17 cellular contexts compared by ENCODE assay signal in the genomic region with DNA sequence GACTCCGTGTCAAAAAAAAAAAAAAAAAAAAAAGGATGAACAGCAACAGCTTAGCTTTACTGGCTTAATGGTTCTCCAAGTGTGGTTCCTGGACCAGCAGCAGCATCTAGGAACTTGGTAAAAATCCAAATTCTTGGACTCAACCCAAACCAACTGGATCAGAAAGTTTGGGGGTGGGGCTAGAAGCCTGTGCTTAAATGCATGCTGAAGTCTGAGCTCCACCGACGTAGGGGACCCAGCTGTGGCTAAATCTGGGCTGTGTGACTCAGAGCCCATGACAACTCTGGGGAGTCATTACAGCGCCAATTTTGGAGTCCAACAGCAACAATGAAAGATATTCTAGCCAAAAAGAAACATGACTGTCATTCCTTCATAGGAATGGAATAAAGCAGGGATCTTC. TPM values are rescaled to one million over a fixed set of nuclear protein-coding genes. Genes with fewer than 3 reads are reported as not detected.
DNase-seq lines count a peak whose midpoint lies in the region; ATAC-seq and TF ChIP-seq lines count a peak whose summit lies in the region.
"Had no signal": no experiment of that assay in that cellular context is flagged by ENCODE, and none has a peak within 500 bp of the region (broad histone marks: within the 10 kb centered on the region; RNA-seq: fewer than 3 reads in every experiment).

No MANE protein-coding gene starts in this region.

- H3K9me3 Mint-ChIP-seq in activated CD4-positive, alpha-beta T cell treated with anti-CD3 and anti-CD28 coated beads for 36 hours (ENCODE audit: low read depth) = no peaks in the 10 kb centered on the region
- H3K9me3 Mint-ChIP-seq in activated naive CD8-positive, alpha-beta T cell treated with anti-CD3 and anti-CD28 coated beads, Interleukin-2, amount 50 U/mL, for 24 hours = no peaks in the 10 kb centered on the region
- H3K9me3 Mint-ChIP-seq: effector memory CD8-positive, alpha-beta T cell; T-helper 1 cell treated with Interleukin-12 subunit alpha and Interleukin-12 subunit beta and Interleukin-4 antibody, amounts not matched to agents 30 μg/mL and 1 μg/mL, for 36 hours; type B pancreatic cell had no signal

- CTCF ChIA-PET in activated CD4-positive, alpha-beta T cell treated with anti-CD3 and anti-CD28 coated beads for 36 hours (lab: Charles Lee) = no interaction called here

- H3K27ac ChIP-seq in left ventricle myocardium inferior (replicated peaks) (peak overlapping the region; percentile 46), thoracic aorta (peak overlapping the region; percentile 27 to 68)
- H3K27ac ChIP-seq: body of pancreas had no signal

- H3K4me1 Mint-ChIP-seq in activated CD4-positive, alpha-beta T cell treated with anti-CD3 and anti-CD28 coated beads for 36 hours = no peaks in the 10 kb centered on the region
- peaks cover 3% of the 10 kb centered on the region for H3K4me1 Mint-ChIP-seq in activated naive CD8-positive, alpha-beta T cell treated with anti-CD3 and anti-CD28 coated beads, Interleukin-2, amount 50 U/mL, for 24 hours

- in situ Hi-C loops in HAP-1 (cut with MboI; ENCODE audit: low sequenced_read_pairs) = no loop called here

- POLR2A ChIA-PET in activated CD4-positive, alpha-beta T cell treated with anti-CD3 and anti-CD28 coated beads for 36 hours (lab: Charles Lee) = interaction anchor here (0.6 kb wide), 1 partner anchor 16 kb away, joined by 3 read pairs; no protein-coding TSS in a partner anchor

- H3K27me3 ChIP-seq in left ventricle myocardium inferior (ENCODE audit: low read depth) = peaks cover 9% of the 10 kb centered on the region
- no peaks in the 10 kb centered on the region for H3K27me3 ChIP-seq in thoracic aorta (replicated peaks; ENCODE audit: insufficient read depth)
- H3K27me3 ChIP-seq in HAP-1 (ENCODE audit: low read depth) = no peaks in the 10 kb centered on the region
- H3K27me3 ChIP-seq: body of pancreas had no signal

- H3K36me3 ChIP-seq in left ventricle myocardium inferior = no peaks in the 10 kb centered on the region
- no peaks in the 10 kb centered on the region for H3K36me3 ChIP-seq in thoracic aorta
- no peaks in the 10 kb centered on the region for H3K36me3 ChIP-seq in HAP-1 (replicated peaks)

- peak; percentile 23 for DNase-seq in activated CD4-positive, alpha-beta T cell treated with anti-CD3 and anti-CD28 coated beads for 36 hours
- no peak for DNase-seq in activated CD4-positive, alpha-beta T cell treated with anti-CD3 and anti-CD28 coated beads for 48 hours
- DNase-seq in astrocyte of the hippocampus (ENCODE audit: low read depth, low spot score) (peak; percentile 77), left ventricle myocardium inferior (peak; percentile 59), thoracic aorta (ENCODE audit: low spot score) (peak; percentile 80), HAP-1 (ENCODE audit: low spot score in 2 of 2) (no peak), activated gamma-delta T cell treated with Interleukin-2 at 50 U/mL for 16 hours (no peak)
- no peak for DNase-seq in activated naive CD8-positive, alpha-beta T cell treated with anti-CD3 and anti-CD28 coated beads, Interleukin-2, amount 50 U/mL, for 24 hours
- DNase-seq: 8988T; activated CD4-positive, alpha-beta T cell treated with anti-CD3 and anti-CD28 coated beads for 1 hour; activated T-cell treated with anti-CD3 and anti-CD28 coated beads, Interleukin-2, amount 50 U/mL, for 48 hours; effector memory CD8-positive, alpha-beta T cell; PC-3 had no signal

- no peak overlapping the region for H3K27ac Mint-ChIP-seq in activated CD4-positive, alpha-beta T cell treated with anti-CD3 and anti-CD28 coated beads for 36 hours
- H3K27ac Mint-ChIP-seq in activated naive CD8-positive, alpha-beta T cell treated with anti-CD3 and anti-CD28 coated beads, Interleukin-2, amount 50 U/mL, for 24 hours = no peak overlapping the region
- H3K27ac Mint-ChIP-seq: effector memory CD8-positive, alpha-beta T cell; T-helper 1 cell treated with Interleukin-12 subunit alpha and Interleukin-12 subunit beta and Interleukin-4 antibody, amounts not matched to agents 30 μg/mL and 1 μg/mL, for 36 hours; type B pancreatic cell had no signal

- H3K36me3 Mint-ChIP-seq in activated CD4-positive, alpha-beta T cell treated with anti-CD3 and anti-CD28 coated beads for 36 hours (ENCODE audit: low read depth) = no peaks in the 10 kb centered on the region
- no peaks in the 10 kb centered on the region for H3K36me3 Mint-ChIP-seq in activated naive CD8-positive, alpha-beta T cell treated with anti-CD3 and anti-CD28 coated beads, Interleukin-2, amount 50 U/mL, for 24 hours (ENCODE audit: low read depth)
- H3K36me3 Mint-ChIP-seq: type B pancreatic cell had no signal

- H3K4me1 ChIP-seq in left ventricle myocardium inferior (no peaks in the 10 kb centered on the region), thoracic aorta (ENCODE audit: control insufficient read depth in 1 of 2, low read depth in 2 of 2) (no peaks in the 10 kb centered on the region), HAP-1 (no peaks in the 10 kb centered on the region)
- H3K4me1 ChIP-seq: body of pancreas had no signal

- no peak for TF ChIP-seq CTCF in left ventricle myocardium inferior (IDR thresholded peaks at IDR 0.05; ENCODE audit: borderline replicate concordance)
- TF ChIP-seq CTCF in thoracic aorta (IDR thresholded peaks at IDR 0.05) = no peak

- no peak overlapping the region for H3K4me3 Mint-ChIP-seq in activated CD4-positive, alpha-beta T cell treated with anti-CD3 and anti-CD28 coated beads for 36 hours
- H3K4me3 Mint-ChIP-seq in activated naive CD8-positive, alpha-beta T cell treated with anti-CD3 and anti-CD28 coated beads, Interleukin-2, amount 50 U/mL, for 24 hours = no peak overlapping the region
- H3K4me3 Mint-ChIP-seq: effector memory CD8-positive, alpha-beta T cell; T-helper 1 cell treated with Interleukin-12 subunit alpha and Interleukin-12 subunit beta and Interleukin-4 antibody, amounts not matched to agents 30 μg/mL and 1 μg/mL, for 36 hours; type B pancreatic cell had no signal

- H3K4me3 ChIP-seq in left ventricle myocardium inferior (no peak overlapping the region), thoracic aorta (no peak overlapping the region), HAP-1 (no peak overlapping the region)
- H3K4me3 ChIP-seq: body of pancreas had no signal

- intact Hi-C loops in activated CD4-positive, alpha-beta T cell treated with anti-CD3 and anti-CD28 coated beads for 36 hours (cut with DNase I, micrococcal nuclease) = no loop called here
- intact Hi-C loops in left ventricle myocardium inferior (cut with micrococcal nuclease) = no loop called here

- peak; percentile 47 for ATAC-seq in activated CD4-positive, alpha-beta T cell treated with anti-CD3 and anti-CD28 coated beads for 36 hours
- peak; percentile 97 for ATAC-seq in thoracic aorta (ENCODE audit: insufficient number of reproducible peaks, low FRiP score, low read depth)
- no peak for ATAC-seq in activated naive CD8-positive, alpha-beta T cell treated with anti-CD3 and anti-CD28 coated beads, Interleukin-2, amount 50 U/mL, for 24 hours
- ATAC-seq: body of pancreas; effector memory CD8-positive, alpha-beta T cell; left lobe of liver; PC-3 had no signal

- peaks cover 2% of the 10 kb centered on the region for H3K27me3 Mint-ChIP-seq in activated CD4-positive, alpha-beta T cell treated with anti-CD3 and anti-CD28 coated beads for 36 hours
- H3K27me3 Mint-ChIP-seq in activated naive CD8-positive, alpha-beta T cell treated with anti-CD3 and anti-CD28 coated beads, Interleukin-2, amount 50 U/mL, for 24 hours = no peaks in the 10 kb centered on the region

- H3K9me3 ChIP-seq in left ventricle myocardium inferior (replicated peaks) = no peaks in the 10 kb centered on the region
- no peaks in the 10 kb centered on the region for H3K9me3 ChIP-seq in thoracic aorta
- H3K9me3 ChIP-seq in HAP-1 = no peaks in the 10 kb centered on the region
- H3K9me3 ChIP-seq: body of pancreas had no signal

RNA-seq across cellular contexts. Expression of a gene that starts 13.6 kb away (rescaled TPM):
- total RNA-seq in activated CD4-positive, alpha-beta T cell treated with anti-CD3 and anti-CD28 coated beads for 36 hours = 10 to 100 TPM; 30.2 to 34.0 TPM
- total RNA-seq in left ventricle myocardium inferior (38.9 TPM), thoracic aorta (10 to 100 TPM; 43.9 to 44.6 TPM)

Comparison
In these comparisons a context has a peak if more than half of its experiments do, and no peak if none do; other contexts are left out.
1. DNase-seq: peak in activated CD4-positive, alpha-beta T cell treated with anti-CD3 and anti-CD28 coated beads for 36 hours (single experiment), astrocyte of the hippocampus (single experiment), left ventricle myocardium inferior (single experiment) and thoracic aorta (single experiment); none in activated CD4-positive, alpha-beta T cell treated with anti-CD3 and anti-CD28 coated beads for 48 hours (single experiment), HAP-1 (0 of 2), activated gamma-delta T cell treated with Interleukin-2 at 50 U/mL for 16 hours (single experiment) and activated naive CD8-positive, alpha-beta T cell treated with anti-CD3 and anti-CD28 coated beads, Interleukin-2, amount 50 U/mL, for 24 hours (single experiment).